In the genomic region with DNA sequence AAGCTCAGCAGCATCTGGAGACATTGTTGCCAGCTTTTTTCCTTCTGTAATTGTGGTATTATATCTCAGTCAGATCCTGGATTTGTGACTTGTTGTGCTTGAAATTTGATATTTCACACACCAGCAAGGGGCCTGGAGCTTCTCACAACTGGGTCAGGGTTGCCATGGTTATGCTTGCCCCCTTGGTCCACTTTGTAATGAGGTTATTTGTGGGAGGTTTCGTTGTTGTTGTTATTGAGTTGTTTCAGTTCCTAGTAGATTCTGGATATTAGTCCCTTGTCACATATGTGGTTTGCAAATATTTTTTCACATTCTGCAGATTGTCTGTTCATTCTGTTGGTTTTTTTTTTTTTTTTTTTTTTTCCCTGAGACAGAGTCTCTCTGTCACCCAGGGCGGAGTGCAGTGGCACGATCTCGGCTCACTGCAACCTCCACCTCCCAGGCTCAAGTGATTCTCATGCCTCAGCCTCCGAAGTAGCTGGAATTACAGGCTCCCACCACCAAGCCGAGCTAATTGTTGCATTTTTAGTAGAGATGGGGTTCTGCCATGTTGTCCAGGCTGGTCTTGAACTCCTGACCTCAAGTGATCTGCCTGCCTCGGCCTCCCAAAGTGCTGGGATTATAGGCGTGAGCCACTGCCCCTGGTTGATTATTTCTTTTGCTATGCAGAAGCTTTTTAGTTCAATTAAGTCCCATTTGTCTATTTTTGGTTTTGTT, we compare ENCODE assay signal across 15 cellular contexts.
A peak's percentile ranks its signal among the peaks of the same experiment; 100 is the strongest.
DNase-seq lines count a peak whose midpoint lies in the region; ATAC-seq, FAIRE-seq and TF ChIP-seq lines count a peak whose summit lies in the region.
"Had no signal": no experiment of that assay in that cellular context is flagged by ENCODE, and none has a peak within 500 bp of the region (broad histone marks: within the 10 kb centered on the region; RNA-seq: fewer than 3 reads in every experiment).

No MANE protein-coding gene starts in this region.

- H3K36me3 Mint-ChIP-seq in activated B cell treated with CpG ODN at 0.5 μM for 24 hours (ENCODE audit: low read depth), result no peaks in the 10 kb centered on the region

- in situ Hi-C loops in GM13976 (cut with MboI; ENCODE audit: low sequenced_read_pairs, unreplicated experiment), result loop anchor here (25.0 kb wide), 1 partner anchor 768 kb away; no protein-coding TSS in a partner anchor

- no peak for FAIRE-seq in urothelium cell line (lab: Jason Lieb, UNC)
- FAIRE-seq: bronchial epithelial cell had no signal

- CTCF ChIA-PET in activated B cell treated with CpG ODN at 0.5 μM for 24 hours (lab: Charles Lee), result interaction anchor here (0.5 kb wide), 1 partner anchor 11 kb away, joined by 3 read pairs; no protein-coding TSS in a partner anchor

- intact Hi-C loops in activated B cell treated with CpG ODN at 0.5 μM for 24 hours (cut with micrococcal nuclease), result no loop called here
- intact Hi-C loops in right lobe of liver (cut with DNase I), result no loop called here

- no peaks in the 10 kb centered on the region for H3K9me3 ChIP-seq in right lobe of liver

- no peaks in the 10 kb centered on the region for H3K4me1 ChIP-seq in right lobe of liver

- no peak for TF ChIP-seq POLR2A in right lobe of liver (IDR thresholded peaks at IDR 0.05)

- H3K4me1 Mint-ChIP-seq in activated B cell treated with CpG ODN at 0.5 μM for 24 hours, result peaks cover 25% of the 10 kb centered on the region
- H3K4me1 Mint-ChIP-seq: activated CD8-positive, alpha-beta memory T cell treated with anti-CD3 and anti-CD28 coated beads, Interleukin-2, amount 10 ng/mL, durations not matched to agents 7 days and 5 days; mesothelial cell of epicardium had no signal

- ATAC-seq in HG03039 (IDR thresholded peaks at IDR 0.05; ENCODE audit: unreplicated experiment) (peak; percentile 72), activated B cell treated with CpG ODN at 0.5 μM for 24 hours (ENCODE audit: low read depth) (peak; percentile 61), right lobe of liver (no peak)
- ATAC-seq: activated CD8-positive, alpha-beta memory T cell treated with anti-CD3 and anti-CD28 coated beads, Interleukin-2, amount 10 ng/mL, durations not matched to agents 7 days and 5 days had no signal

- peak overlapping the region; percentile 24 for H3K27ac Mint-ChIP-seq in activated B cell treated with CpG ODN at 0.5 μM for 24 hours
- H3K27ac Mint-ChIP-seq: activated CD8-positive, alpha-beta memory T cell treated with anti-CD3 and anti-CD28 coated beads, Interleukin-2, amount 10 ng/mL, durations not matched to agents 7 days and 5 days; mesothelial cell of epicardium had no signal

- POLR2A ChIA-PET in activated B cell treated with CpG ODN at 0.5 μM for 24 hours (lab: Charles Lee), result interaction anchor here (0.8 to 1.2 kb wide), 2 partner anchors 9 to 311 kb away, joined by 3 read pairs; no protein-coding TSS in a partner anchor

- WGBS in right lobe of liver (ENCODE audit: insufficient coverage, low coverage, low lambda C conversion rate, missing lambda C conversion rate), result 79% methylated on average over 8 of the region's 8 CpGs

- no peak overlapping the region for H3K27ac ChIP-seq in right lobe of liver
- H3K27ac ChIP-seq: C4-2B had no signal

- no peaks in the 10 kb centered on the region for H3K9me3 Mint-ChIP-seq in activated B cell treated with CpG ODN at 0.5 μM for 24 hours

- peaks cover 3% of the 10 kb centered on the region for H3K27me3 Mint-ChIP-seq in activated B cell treated with CpG ODN at 0.5 μM for 24 hours

- no peaks in the 10 kb centered on the region for H3K36me3 ChIP-seq in right lobe of liver

- peak; percentile 50 for DNase-seq in GM13976 (ENCODE audit: low spot score)
- peak; percentile 35 for DNase-seq in GM20000 (ENCODE audit: low spot score)
- no peak for DNase-seq in activated B cell treated with CpG ODN at 0.5 μM for 24 hours
- no peak for DNase-seq in urothelium cell line (ENCODE audit: low spot score)
- no peak for DNase-seq in right lobe of liver
- DNase-seq in islet precursor cell, result no peak
- no peak for DNase-seq in NCI-H2107 (lab: John Stamatoyannopoulos, UW)
- DNase-seq: activated CD8-positive, alpha-beta memory T cell treated with anti-CD3 and anti-CD28 coated beads, Interleukin-2, amount 10 ng/mL, durations not matched to agents 7 days and 5 days; NCI-H1048; SHP77; small intestine had no signal

- H3K4me3 Mint-ChIP-seq in activated B cell treated with CpG ODN at 0.5 μM for 24 hours, result no peak overlapping the region
- H3K4me3 Mint-ChIP-seq: activated CD8-positive, alpha-beta memory T cell treated with anti-CD3 and anti-CD28 coated beads, Interleukin-2, amount 10 ng/mL, durations not matched to agents 7 days and 5 days; mesothelial cell of epicardium had no signal

- H3K4me3 ChIP-seq in right lobe of liver, result no peak overlapping the region

- TF ChIP-seq CTCF in GM13976 (IDR thresholded peaks at IDR 0.05; ENCODE audit: borderline replicate concordance, control extremely low read depth, extremely low read depth, insufficient read depth, missing control alignments) (no peak), GM20000 (IDR thresholded peaks at IDR 0.05; ENCODE audit: extremely low read depth, missing control alignments) (no peak), activated B cell treated with CpG ODN at 0.5 μM for 24 hours (IDR thresholded peaks at IDR 0.05) (no peak), right lobe of liver (IDR thresholded peaks at IDR 0.05) (no peak)

- H3K27me3 ChIP-seq in right lobe of liver, result no peaks in the 10 kb centered on the region

Comparison
In these comparisons a context has a peak if more than half of its experiments do, and no peak if none do; other contexts are left out.
1. DNase-seq: peak in GM13976 (single experiment) and GM20000 (single experiment); none in activated B cell treated with CpG ODN at 0.5 μM for 24 hours (single experiment), urothelium cell line (single experiment), right lobe of liver (0 of 3), islet precursor cell (single experiment) and NCI-H2107 (single experiment).
2. ATAC-seq: peak in HG03039 (single experiment) and activated B cell treated with CpG ODN at 0.5 μM for 24 hours (single experiment); none in right lobe of liver (0 of 4).